Comparison of ENCODE assay signal across 1 cellular context in the genomic region with DNA sequence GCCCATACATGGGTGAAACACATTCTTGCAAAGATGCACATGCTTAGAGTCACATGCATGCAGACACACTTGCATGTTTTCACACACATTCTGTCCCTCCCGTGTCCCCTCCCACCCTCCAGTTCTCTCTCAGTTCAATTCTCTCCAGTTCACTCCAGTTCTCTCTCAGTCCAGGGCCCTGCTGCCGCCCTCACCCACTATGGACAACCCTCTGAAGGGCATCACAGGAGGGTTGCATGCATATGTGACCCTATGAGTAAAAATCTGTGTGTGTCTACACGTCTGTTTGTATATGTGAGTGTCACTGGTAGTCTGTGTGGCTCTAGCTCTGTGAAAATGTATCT.
TF ChIP-seq lines count a peak whose summit lies in the region.

No MANE protein-coding gene starts in this region.

TF ChIP-seq in H1, 55 proteins besides CTCF, POLR2A, EP300 and RAD21:
- TF ChIP-seq CHD2 (IDR thresholded peaks at IDR 0.05; ENCODE audit: low read length) (no peak), KDM5A (IDR thresholded peaks at IDR 0.05; ENCODE audit: low read length) (no peak)
